Comparison of ENCODE assay signal across 22 cellular contexts in genomic region chr1:9062846-9063245, GRCh38. TPM values are rescaled to one million over a fixed set of nuclear protein-coding genes. Genes with fewer than 3 reads are reported as not detected.
DNase-seq lines count a peak whose midpoint lies in the region; ATAC-seq and TF ChIP-seq lines count a peak whose summit lies in the region.
"Had no signal": no experiment of that assay in that cellular context is flagged by ENCODE, and none has a peak within 500 bp of the region (broad histone marks: within the 10 kb centered on the region; RNA-seq: fewer than 3 reads in every experiment).

No MANE protein-coding gene starts in this region.

- H4K20me1 ChIP-seq in SU-DHL-6 (ENCODE audit: low read depth, low read length) = no peaks in the 10 kb centered on the region

- H2AFZ ChIP-seq in SU-DHL-6 (ENCODE audit: low read depth, low read length, severe bottlenecking) = no peak overlapping the region

- TF ChIP-seq POLR2A in gastrocnemius medialis (IDR thresholded peaks at IDR 0.05) = no peak

- DNase-seq in DMS 273 (lab: John Stamatoyannopoulos, UW; ENCODE audit: unreplicated experiment) = peak; percentile 89
- DNase-seq in NAMALWA (ENCODE audit: low spot score) = peak; percentile 76
- DNase-seq in gastrocnemius medialis = peak in 1 of 2 donors; percentile 1
- DNase-seq in stimulated activated CD4-positive, alpha-beta T cell treated with anti-CD3 and anti-CD28 coated beads, Interleukin-4, amount 100 ng/mL, for 24 hours = no peak
- no peak for DNase-seq in NCI-H1417 (lab: John Stamatoyannopoulos, UW)
- DNase-seq: DMS153; GF-D8; GOT3; MM.1S; NCI-H1092 treated with DMSO at 0.1 percent for 48 hours; NCI-H1694 treated with DMSO at 0.1 percent for 48 hours; NCI-H2227 treated with DMSO at 0.1 percent for 48 hours; NK-92 treated with Interleukin-12 subunit alpha and Interleukin-12 subunit beta, amount 100 ng/mL, for 24 hours; OCI-M1; SHP77 treated with DMSO at 0.1 percent for 48 hours; T-helper 1 cell had no signal

- no peak overlapping the region for H3K4me3 ChIP-seq in SU-DHL-6 (ENCODE audit: insufficient read depth, low read length, poor library complexity, severe bottlenecking)
- H3K4me3 ChIP-seq in gastrocnemius medialis = no peak overlapping the region

- no peaks in the 10 kb centered on the region for H3K36me3 ChIP-seq in SU-DHL-6 (ENCODE audit: low read length)
- H3K36me3 ChIP-seq in gastrocnemius medialis = no peaks in the 10 kb centered on the region

- H3K79me2 ChIP-seq in SU-DHL-6 (ENCODE audit: insufficient read depth, low read length) = peaks cover 16% of the 10 kb centered on the region; the same call in 1 of the 2 replicates

- peak overlapping the region; percentile 32 for H3K4me2 ChIP-seq in SU-DHL-6 (ENCODE audit: low read depth, low read length, poor library complexity, severe bottlenecking)

- H3K9me3 ChIP-seq in SU-DHL-6 (ENCODE audit: insufficient read depth, low read length) (no peaks in the 10 kb centered on the region), gastrocnemius medialis (no peaks in the 10 kb centered on the region)

- H3K4me1 ChIP-seq in gastrocnemius medialis = peaks cover 65 to 67% of the 10 kb centered on the region in 2 donors

- intact Hi-C loops in gastrocnemius medialis (cut with DNase I; ENCODE audit: low total_unique reads) = loop anchor here (10.0 kb wide), 4 partner anchors 372 to 1048 kb away; no protein-coding TSS in a partner anchor

- H3K9me2 ChIP-seq in SU-DHL-6 (replicated peaks; ENCODE audit: insufficient read depth, low read length) = no peaks in the 10 kb centered on the region

- ATAC-seq in gastrocnemius medialis (no peak), HG03342 (IDR thresholded peaks at IDR 0.05; ENCODE audit: unreplicated experiment) (no peak)
- ATAC-seq: HCT116, SK-N-SH treated with all-trans-retinoic acid at 6 μM for 48 hours had no signal

- no peak overlapping the region for H3K9ac ChIP-seq in SU-DHL-6 (ENCODE audit: low read length)

- in situ Hi-C loops in gastrocnemius medialis (cut with MboI; ENCODE audit: low sequenced_read_pairs in 4 of 4) = no loop called here

- H3F3A ChIP-seq in SU-DHL-6 (ENCODE audit: insufficient read depth) = peaks cover 5% of the 10 kb centered on the region; the same call in 1 of the 2 replicates

- TF ChIP-seq CTCF in SU-DHL-6 (IDR thresholded peaks at IDR 0.05; ENCODE audit: insufficient read depth, low read length, poor library complexity, severe bottlenecking) (no peak), gastrocnemius medialis (IDR thresholded peaks at IDR 0.05 in 4 of 5, conservative IDR thresholded peaks at IDR 0.05 in 1 of 5) (no peak)

- H3K27me3 ChIP-seq in SU-DHL-6 (ENCODE audit: low read length) (no peaks in the 10 kb centered on the region), gastrocnemius medialis (no peaks in the 10 kb centered on the region)

- peak overlapping the region; percentile 83 for H3K27ac ChIP-seq in SU-DHL-6 (ENCODE audit: low read depth, low read length)
- peak overlapping the region; percentile 79 to 90 (median 88) for H3K27ac ChIP-seq in gastrocnemius medialis

RNA-seq across cellular contexts. Expression of gene SLC2A5, which starts 6.6 kb away (rescaled TPM):
- 10 to 100 TPM; 11.2 to 34.5 (median 22.8) TPM for total RNA-seq in gastrocnemius medialis
- total RNA-seq: A673 had no signal

RNA-seq across cellular contexts. Expression of gene SLC2A7, which starts 36.6 kb away (rescaled TPM):
- not detected for total RNA-seq in gastrocnemius medialis
- total RNA-seq: A673, LHCN-M2 had no signal

Comparison
In these comparisons a context has a peak if more than half of its experiments do, and no peak if none do; other contexts are left out.
1. DNase-seq: peak in DMS 273 (single experiment) and NAMALWA (single experiment); none in stimulated activated CD4-positive, alpha-beta T cell treated with anti-CD3 and anti-CD28 coated beads, Interleukin-4, amount 100 ng/mL, for 24 hours (single experiment) and NCI-H1417 (0 of 3).